Comparison of ENCODE assay signal across 1 cellular context in the genomic region with DNA sequence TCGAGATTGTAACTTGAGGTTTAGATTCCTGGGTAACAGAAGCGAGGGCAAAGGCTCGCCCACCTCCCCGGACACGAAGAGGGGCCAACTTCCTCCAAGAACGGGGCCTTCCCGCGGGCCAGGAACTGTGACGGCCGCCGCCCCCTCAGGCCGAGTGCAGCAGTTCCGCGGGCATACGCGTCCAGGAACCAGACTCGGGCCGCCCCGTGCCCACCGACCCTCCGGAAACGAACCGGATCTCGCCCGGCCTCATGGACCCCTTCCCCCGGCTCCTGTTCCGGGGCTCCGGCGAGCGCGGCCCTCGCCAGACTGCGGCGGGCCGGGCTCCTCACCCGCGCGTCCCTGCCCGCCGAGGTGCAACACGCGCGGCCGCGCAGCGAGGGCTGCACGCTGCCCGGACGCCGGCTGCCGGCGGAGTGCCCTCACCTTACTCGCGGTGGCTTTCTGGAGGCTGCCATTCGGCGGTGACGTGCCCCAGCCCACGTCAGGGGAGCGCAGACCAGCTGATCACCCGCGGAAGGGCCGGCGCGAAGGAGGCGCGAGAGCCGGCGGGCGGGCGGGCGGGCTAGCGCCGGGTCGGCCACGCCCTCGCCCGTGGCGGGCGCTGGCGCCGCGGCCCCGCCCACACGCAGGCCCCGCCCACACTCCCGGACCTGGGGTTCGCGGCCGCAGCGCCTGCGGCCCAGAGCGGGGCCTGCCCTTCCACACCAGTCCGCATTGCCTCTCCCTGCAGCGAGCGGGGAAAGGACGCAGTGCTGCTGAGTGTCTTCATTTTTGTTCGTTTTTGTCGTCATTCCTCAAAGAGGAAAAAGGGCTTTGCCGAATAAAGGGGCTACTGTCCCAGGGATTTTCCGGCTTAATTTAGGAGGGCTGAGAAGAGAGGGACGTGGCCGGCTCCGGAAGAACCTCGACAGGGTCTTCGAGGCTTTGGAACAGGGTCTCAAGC.
A peak's percentile ranks its signal among the peaks of the same experiment; 100 is the strongest.
TF ChIP-seq lines count a peak whose summit lies in the region.

A gene (minus strand): TSS at position 536 of the 946 bp plus-strand sequence. CDS start 78 bp downstream, at position 458.

TF ChIP-seq in HepG2, 621 proteins besides CTCF, POLR2A, EP300 and RAD21 (continued from another document and continues in another):
- TF ChIP-seq, protein P1, sequence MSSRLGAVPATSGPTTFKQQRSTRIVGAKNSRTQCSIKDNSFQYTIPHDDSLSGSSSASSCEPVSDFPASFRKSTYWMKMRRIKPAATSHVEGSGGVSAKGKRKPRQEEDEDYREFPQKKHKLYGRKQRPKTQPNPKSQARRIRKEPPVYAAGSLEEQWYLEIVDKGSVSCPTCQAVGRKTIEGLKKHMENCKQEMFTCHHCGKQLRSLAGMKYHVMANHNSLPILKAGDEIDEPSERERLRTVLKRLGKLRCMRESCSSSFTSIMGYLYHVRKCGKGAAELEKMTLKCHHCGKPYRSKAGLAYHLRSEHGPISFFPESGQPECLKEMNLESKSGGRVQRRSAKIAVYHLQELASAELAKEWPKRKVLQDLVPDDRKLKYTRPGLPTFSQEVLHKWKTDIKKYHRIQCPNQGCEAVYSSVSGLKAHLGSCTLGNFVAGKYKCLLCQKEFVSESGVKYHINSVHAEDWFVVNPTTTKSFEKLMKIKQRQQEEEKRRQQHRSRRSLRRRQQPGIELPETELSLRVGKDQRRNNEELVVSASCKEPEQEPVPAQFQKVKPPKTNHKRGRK (CRISPR knock-in tag; IDR thresholded peaks at IDR 0.05): no peak
- TF ChIP-seq ZNF350 (CRISPR knock-in tag; IDR thresholded peaks at IDR 0.05; ENCODE audit: borderline replicate concordance, low read depth) (no peak), SRSF4 (IDR thresholded peaks at IDR 0.05; ENCODE audit: low read depth, low read length, poor library complexity, severe bottlenecking) (no peak), ZNF563 (CRISPR knock-in tag; IDR thresholded peaks at IDR 0.05) (peak; percentile 84), PCBP1 (IDR thresholded peaks at IDR 0.05; ENCODE audit: borderline replicate concordance, low read depth, low read length) (no peak), ZC3H13 (CRISPR knock-in tag; IDR thresholded peaks at IDR 0.05) (no peak), ARNT2 (CRISPR knock-in tag; IDR thresholded peaks at IDR 0.05; ENCODE audit: low read depth) (peak; percentile 75), SNAPC2 (CRISPR knock-in tag; IDR thresholded peaks at IDR 0.05) (0 out of 2 replicates have a peak, but pooled peaks have one; percentile 10), STAG1 (CRISPR knock-in tag; IDR thresholded peaks at IDR 0.05) (no peak), ZNF674 (CRISPR knock-in tag; IDR thresholded peaks at IDR 0.05; ENCODE audit: low read depth) (no peak), ZNF501 (CRISPR knock-in tag; IDR thresholded peaks at IDR 0.05) (no peak), ZNF629 (CRISPR knock-in tag; conservative IDR thresholded peaks at IDR 0.05) (no peak), CEBPB (IDR thresholded peaks at IDR 0.05; ENCODE audit: borderline replicate concordance, low read depth, low read length) (no peak), HMG20B (CRISPR knock-in tag; conservative IDR thresholded peaks at IDR 0.05) (no peak; the same call in 1 of the 2 replicates), TSC22D2 (CRISPR knock-in tag; IDR thresholded peaks at IDR 0.05; ENCODE audit: borderline replicate concordance) (peak; percentile 43; the same call in 1 of the 2 replicates), ZNF850 (CRISPR knock-in tag; conservative IDR thresholded peaks at IDR 0.05) (no peak), ZBTB21 (CRISPR knock-in tag; IDR thresholded peaks at IDR 0.05) (no peak), ZNF451 (CRISPR knock-in tag; IDR thresholded peaks at IDR 0.05) (no peak; the same call in 1 of the 2 replicates), ATF1 (CRISPR knock-in tag; IDR thresholded peaks at IDR 0.05) (no peak), ATF7 (IDR thresholded peaks at IDR 0.05) (no peak), ATF7 (CRISPR knock-in tag; IDR thresholded peaks at IDR 0.05) (no peak), HOXA5 (CRISPR knock-in tag; IDR thresholded peaks at IDR 0.05) (no peak), YEATS2 (CRISPR knock-in tag; IDR thresholded peaks at IDR 0.05; ENCODE audit: borderline replicate concordance) (peak; percentile 47; the same call in 1 of the 2 replicates), NFKBIZ (CRISPR knock-in tag; IDR thresholded peaks at IDR 0.05) (no peak)
- TF ChIP-seq, protein P2, sequence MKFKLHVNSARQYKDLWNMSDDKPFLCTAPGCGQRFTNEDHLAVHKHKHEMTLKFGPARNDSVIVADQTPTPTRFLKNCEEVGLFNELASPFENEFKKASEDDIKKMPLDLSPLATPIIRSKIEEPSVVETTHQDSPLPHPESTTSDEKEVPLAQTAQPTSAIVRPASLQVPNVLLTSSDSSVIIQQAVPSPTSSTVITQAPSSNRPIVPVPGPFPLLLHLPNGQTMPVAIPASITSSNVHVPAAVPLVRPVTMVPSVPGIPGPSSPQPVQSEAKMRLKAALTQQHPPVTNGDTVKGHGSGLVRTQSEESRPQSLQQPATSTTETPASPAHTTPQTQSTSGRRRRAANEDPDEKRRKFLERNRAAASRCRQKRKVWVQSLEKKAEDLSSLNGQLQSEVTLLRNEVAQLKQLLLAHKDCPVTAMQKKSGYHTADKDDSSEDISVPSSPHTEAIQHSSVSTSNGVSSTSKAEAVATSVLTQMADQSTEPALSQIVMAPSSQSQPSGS (CRISPR knock-in tag; IDR thresholded peaks at IDR 0.05): no peak
- TF ChIP-seq, protein P3, sequence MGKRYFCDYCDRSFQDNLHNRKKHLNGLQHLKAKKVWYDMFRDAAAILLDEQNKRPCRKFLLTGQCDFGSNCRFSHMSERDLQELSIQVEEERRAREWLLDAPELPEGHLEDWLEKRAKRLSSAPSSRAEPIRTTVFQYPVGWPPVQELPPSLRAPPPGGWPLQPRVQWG (CRISPR knock-in tag; IDR thresholded peaks at IDR 0.05; ENCODE audit: borderline replicate concordance, low read depth): no peak
- TF ChIP-seq, protein P4, sequence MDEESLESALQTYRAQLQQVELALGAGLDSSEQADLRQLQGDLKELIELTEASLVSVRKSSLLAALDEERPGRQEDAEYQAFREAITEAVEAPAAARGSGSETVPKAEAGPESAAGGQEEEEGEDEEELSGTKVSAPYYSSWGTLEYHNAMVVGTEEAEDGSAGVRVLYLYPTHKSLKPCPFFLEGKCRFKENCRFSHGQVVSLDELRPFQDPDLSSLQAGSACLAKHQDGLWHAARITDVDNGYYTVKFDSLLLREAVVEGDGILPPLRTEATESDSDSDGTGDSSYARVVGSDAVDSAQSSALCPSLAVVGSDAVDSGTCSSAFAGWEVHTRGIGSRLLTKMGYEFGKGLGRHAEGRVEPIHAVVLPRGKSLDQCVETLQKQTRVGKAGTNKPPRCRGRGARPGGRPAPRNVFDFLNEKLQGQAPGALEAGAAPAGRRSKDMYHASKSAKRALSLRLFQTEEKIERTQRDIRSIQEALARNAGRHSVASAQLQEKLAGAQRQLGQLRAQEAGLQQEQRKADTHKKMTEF (CRISPR knock-in tag; IDR thresholded peaks at IDR 0.05): no peak
- TF ChIP-seq, protein P5, sequence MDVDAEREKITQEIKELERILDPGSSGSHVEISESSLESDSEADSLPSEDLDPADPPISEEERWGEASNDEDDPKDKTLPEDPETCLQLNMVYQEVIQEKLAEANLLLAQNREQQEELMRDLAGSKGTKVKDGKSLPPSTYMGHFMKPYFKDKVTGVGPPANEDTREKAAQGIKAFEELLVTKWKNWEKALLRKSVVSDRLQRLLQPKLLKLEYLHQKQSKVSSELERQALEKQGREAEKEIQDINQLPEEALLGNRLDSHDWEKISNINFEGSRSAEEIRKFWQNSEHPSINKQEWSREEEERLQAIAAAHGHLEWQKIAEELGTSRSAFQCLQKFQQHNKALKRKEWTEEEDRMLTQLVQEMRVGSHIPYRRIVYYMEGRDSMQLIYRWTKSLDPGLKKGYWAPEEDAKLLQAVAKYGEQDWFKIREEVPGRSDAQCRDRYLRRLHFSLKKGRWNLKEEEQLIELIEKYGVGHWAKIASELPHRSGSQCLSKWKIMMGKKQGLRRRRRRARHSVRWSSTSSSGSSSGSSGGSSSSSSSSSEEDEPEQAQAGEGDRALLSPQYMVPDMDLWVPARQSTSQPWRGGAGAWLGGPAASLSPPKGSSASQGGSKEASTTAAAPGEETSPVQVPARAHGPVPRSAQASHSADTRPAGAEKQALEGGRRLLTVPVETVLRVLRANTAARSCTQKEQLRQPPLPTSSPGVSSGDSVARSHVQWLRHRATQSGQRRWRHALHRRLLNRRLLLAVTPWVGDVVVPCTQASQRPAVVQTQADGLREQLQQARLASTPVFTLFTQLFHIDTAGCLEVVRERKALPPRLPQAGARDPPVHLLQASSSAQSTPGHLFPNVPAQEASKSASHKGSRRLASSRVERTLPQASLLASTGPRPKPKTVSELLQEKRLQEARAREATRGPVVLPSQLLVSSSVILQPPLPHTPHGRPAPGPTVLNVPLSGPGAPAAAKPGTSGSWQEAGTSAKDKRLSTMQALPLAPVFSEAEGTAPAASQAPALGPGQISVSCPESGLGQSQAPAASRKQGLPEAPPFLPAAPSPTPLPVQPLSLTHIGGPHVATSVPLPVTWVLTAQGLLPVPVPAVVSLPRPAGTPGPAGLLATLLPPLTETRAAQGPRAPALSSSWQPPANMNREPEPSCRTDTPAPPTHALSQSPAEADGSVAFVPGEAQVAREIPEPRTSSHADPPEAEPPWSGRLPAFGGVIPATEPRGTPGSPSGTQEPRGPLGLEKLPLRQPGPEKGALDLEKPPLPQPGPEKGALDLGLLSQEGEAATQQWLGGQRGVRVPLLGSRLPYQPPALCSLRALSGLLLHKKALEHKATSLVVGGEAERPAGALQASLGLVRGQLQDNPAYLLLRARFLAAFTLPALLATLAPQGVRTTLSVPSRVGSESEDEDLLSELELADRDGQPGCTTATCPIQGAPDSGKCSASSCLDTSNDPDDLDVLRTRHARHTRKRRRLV (CRISPR knock-in tag; IDR thresholded peaks at IDR 0.05): no peak
- TF ChIP-seq, protein P6, sequence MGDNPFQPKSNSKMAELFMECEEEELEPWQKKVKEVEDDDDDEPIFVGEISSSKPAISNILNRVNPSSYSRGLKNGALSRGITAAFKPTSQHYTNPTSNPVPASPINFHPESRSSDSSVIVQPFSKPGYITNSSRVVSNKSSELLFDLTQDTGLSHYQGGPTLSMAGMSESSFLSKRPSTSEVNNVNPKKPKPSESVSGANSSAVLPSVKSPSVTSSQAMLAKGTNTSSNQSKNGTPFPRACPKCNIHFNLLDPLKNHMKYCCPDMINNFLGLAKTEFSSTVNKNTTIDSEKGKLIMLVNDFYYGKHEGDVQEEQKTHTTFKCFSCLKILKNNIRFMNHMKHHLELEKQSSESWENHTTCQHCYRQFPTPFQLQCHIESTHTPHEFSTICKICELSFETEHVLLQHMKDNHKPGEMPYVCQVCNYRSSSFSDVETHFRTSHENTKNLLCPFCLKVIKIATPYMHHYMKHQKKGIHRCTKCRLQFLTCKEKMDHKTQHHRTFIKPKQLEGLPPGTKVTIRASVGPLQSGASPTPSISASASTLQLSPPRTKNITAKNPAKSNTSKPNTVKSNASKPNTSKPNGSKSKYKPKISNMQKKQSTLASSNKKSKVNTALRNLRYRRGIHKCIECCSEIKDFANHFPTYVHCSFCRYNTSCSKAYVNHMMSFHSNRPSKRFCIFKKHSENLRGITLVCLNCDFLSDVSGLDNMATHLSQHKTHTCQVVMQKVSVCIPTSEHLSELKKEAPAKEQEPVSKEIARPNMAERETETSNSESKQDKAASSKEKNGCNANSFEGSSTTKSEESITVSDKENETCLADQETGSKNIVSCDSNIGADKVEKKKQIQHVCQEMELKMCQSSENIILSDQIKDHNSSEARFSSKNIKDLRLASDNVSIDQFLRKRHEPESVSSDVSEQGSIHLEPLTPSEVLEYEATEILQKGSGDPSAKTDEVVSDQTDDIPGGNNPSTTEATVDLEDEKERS (CRISPR knock-in tag; IDR thresholded peaks at IDR 0.05): no peak
- TF ChIP-seq, protein P7, sequence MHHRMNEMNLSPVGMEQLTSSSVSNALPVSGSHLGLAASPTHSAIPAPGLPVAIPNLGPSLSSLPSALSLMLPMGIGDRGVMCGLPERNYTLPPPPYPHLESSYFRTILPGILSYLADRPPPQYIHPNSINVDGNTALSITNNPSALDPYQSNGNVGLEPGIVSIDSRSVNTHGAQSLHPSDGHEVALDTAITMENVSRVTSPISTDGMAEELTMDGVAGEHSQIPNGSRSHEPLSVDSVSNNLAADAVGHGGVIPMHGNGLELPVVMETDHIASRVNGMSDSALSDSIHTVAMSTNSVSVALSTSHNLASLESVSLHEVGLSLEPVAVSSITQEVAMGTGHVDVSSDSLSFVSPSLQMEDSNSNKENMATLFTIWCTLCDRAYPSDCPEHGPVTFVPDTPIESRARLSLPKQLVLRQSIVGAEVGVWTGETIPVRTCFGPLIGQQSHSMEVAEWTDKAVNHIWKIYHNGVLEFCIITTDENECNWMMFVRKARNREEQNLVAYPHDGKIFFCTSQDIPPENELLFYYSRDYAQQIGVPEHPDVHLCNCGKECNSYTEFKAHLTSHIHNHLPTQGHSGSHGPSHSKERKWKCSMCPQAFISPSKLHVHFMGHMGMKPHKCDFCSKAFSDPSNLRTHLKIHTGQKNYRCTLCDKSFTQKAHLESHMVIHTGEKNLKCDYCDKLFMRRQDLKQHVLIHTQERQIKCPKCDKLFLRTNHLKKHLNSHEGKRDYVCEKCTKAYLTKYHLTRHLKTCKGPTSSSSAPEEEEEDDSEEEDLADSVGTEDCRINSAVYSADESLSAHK (CRISPR knock-in tag; IDR thresholded peaks at IDR 0.05; ENCODE audit: borderline replicate concordance): no peak
- TF ChIP-seq, protein P8, sequence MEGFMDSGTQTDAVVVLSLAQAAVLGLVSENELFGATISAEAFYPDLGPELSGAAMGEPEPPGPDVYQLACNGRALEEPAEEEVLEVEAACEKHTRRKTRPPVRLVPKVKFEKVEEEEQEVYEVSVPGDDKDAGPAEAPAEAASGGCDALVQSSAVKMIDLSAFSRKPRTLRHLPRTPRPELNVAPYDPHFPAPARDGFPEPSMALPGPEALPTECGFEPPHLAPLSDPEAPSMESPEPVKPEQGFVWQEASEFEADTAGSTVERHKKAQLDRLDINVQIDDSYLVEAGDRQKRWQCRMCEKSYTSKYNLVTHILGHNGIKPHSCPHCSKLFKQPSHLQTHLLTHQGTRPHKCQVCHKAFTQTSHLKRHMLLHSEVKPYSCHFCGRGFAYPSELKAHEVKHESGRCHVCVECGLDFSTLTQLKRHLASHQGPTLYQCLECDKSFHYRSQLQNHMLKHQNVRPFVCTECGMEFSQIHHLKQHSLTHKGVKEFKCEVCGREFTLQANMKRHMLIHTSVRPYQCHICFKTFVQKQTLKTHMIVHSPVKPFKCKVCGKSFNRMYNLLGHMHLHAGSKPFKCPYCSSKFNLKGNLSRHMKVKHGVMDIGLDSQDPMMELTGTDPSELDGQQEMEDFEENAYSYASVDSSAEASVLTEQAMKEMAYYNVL (CRISPR knock-in tag; IDR thresholded peaks at IDR 0.05; ENCODE audit: borderline replicate concordance): no peak
- TF ChIP-seq, protein P9, sequence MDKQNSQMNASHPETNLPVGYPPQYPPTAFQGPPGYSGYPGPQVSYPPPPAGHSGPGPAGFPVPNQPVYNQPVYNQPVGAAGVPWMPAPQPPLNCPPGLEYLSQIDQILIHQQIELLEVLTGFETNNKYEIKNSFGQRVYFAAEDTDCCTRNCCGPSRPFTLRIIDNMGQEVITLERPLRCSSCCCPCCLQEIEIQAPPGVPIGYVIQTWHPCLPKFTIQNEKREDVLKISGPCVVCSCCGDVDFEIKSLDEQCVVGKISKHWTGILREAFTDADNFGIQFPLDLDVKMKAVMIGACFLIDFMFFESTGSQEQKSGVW (CRISPR knock-in tag; IDR thresholded peaks at IDR 0.05; ENCODE audit: borderline replicate concordance): no peak
